In genomic region chr15:101773496-101774100, GRCh38 we compare ENCODE assay signal across 11 cellular contexts. TPM values are rescaled to one million over a fixed set of nuclear protein-coding genes. Genes with fewer than 3 reads are reported as not detected.
DNase-seq lines count a peak whose midpoint lies in the region; ATAC-seq, FAIRE-seq and TF ChIP-seq lines count a peak whose summit lies in the region.
"Had no signal": no experiment of that assay in that cellular context is flagged by ENCODE, and none has a peak within 500 bp of the region (broad histone marks: within the 10 kb centered on the region; RNA-seq: fewer than 3 reads in every experiment).

No MANE protein-coding gene starts in this region.

- peak; percentile 31 to 50; a peak in 3 of 4 replicates for TF ChIP-seq RAD21 in H1 (IDR thresholded peaks at IDR 0.05 in 1 of 2, conservative IDR thresholded peaks at IDR 0.05 in 1 of 2; ENCODE audit: low read depth in 2 of 2, low read length in 2 of 2)

- H4K8ac ChIP-seq in H1 (ENCODE audit: extremely low read depth, insufficient read depth, low read length), result no peak overlapping the region

- POLR2A ChIA-PET in H1 (lab: Charles Lee; ENCODE audit: partially characterized antibody), result no interaction called here

- no peak for TF ChIP-seq POLR2A in H1 (IDR thresholded peaks at IDR 0.05; ENCODE audit: control extremely low read depth in 1 of 2, low read depth in 2 of 2, low read length in 2 of 2)

- H3K27ac ChIP-seq in H1 (ENCODE audit: low read depth, low read length), result no peak overlapping the region
- H3K27ac ChIP-seq: prostate gland had no signal

- H4K20me1 ChIP-seq in H1 (replicated peaks in 1 of 2; ENCODE audit: control insufficient read depth in 1 of 2, insufficient read depth in 2 of 2, low read length in 2 of 2), result no peaks in the 10 kb centered on the region

- no peak for FAIRE-seq in H1 (lab: Jason Lieb, UNC)

- H2AFZ ChIP-seq in H1 (ENCODE audit: low read length), result no peak overlapping the region

- no peak overlapping the region for H4K5ac ChIP-seq in H1 (ENCODE audit: insufficient read length, low read depth, low read length)

- no peak overlapping the region for H3K14ac ChIP-seq in H1 (ENCODE audit: insufficient read length)

- DNase-seq in AG09309 (ENCODE audit: low read depth), result no peak
- DNase-seq in ELF-1 (ENCODE audit: low read depth, low spot score), result peak; percentile 14
- peak; percentile 48 for DNase-seq in NCI-H2196 (lab: John Stamatoyannopoulos, UW; ENCODE audit: unreplicated experiment)
- DNase-seq in H1 (ENCODE audit: low read depth in 1 of 2, low spot score in 2 of 2), result peak in 1 of 2 experiments; percentile 72
- no peak for DNase-seq in NCI-H345 (lab: John Stamatoyannopoulos, UW)
- DNase-seq in epidermal melanocyte (ENCODE audit: insufficient read length, low spot score), result no peak
- DNase-seq in pons (ENCODE audit: low spot score), result no peak
- DNase-seq: activated T-cell treated with anti-CD3 and anti-CD28 coated beads, Interleukin-2, amount 50 U/mL, for 4 hours; EL had no signal

- no peak overlapping the region for H2BK5ac ChIP-seq in H1 (ENCODE audit: low read depth, low read length)

- H3K4me3 ChIP-seq in AG09309 (ENCODE audit: control insufficient read depth, low read depth, low read length), result no peak overlapping the region
- H3K4me3 ChIP-seq in H1 (ENCODE audit: extremely low read depth in 1 of 4, insufficient read depth in 2 of 4, low read depth in 3 of 4, low read length in 4 of 4), result no peak overlapping the region
- H3K4me3 ChIP-seq: prostate gland had no signal

- no peak overlapping the region for H2BK20ac ChIP-seq in H1 (ENCODE audit: low read length)

- no peak overlapping the region for H4K91ac ChIP-seq in H1 (replicated peaks; ENCODE audit: insufficient read length, low read length)

- H2AK5ac ChIP-seq in H1 (ENCODE audit: low read depth, low read length), result no peak overlapping the region

- WGBS in H1 (ENCODE audit: extremely low coverage in 1 of 2, insufficient coverage in 1 of 2, insufficient read length in 1 of 2, insufficient replicate concordance in 2 of 2, low coverage in 1 of 2, low lambda C conversion rate in 2 of 2, missing lambda C conversion rate in 1 of 2), 2 experiments, result 75% methylated on average over 7 of the region's 7 CpGs; no CpG with 5 or more reads in 1 of the 2 experiments

- peaks cover 11 to 38% of the 10 kb centered on the region in 2 experiments; a peak in 2 of 4 replicates for H3K9me3 ChIP-seq in H1 (ENCODE audit: insufficient read depth in 2 of 2, low read depth in 1 of 2, low read length in 1 of 2)
- H3K9me3 ChIP-seq: prostate gland had no signal

- no peaks in the 10 kb centered on the region for H3K36me3 ChIP-seq in H1 (ENCODE audit: control insufficient read depth in 2 of 4, insufficient read depth in 4 of 4, low read length in 3 of 4)
- H3K36me3 ChIP-seq: prostate gland had no signal

- no peaks in the 10 kb centered on the region for H3K4me1 ChIP-seq in H1 (replicated peaks in 1 of 4; ENCODE audit: control insufficient read depth in 3 of 4, insufficient read depth in 4 of 4, low read length in 3 of 4)
- H3K4me1 ChIP-seq: prostate gland had no signal

- no peak overlapping the region for H3K4ac ChIP-seq in H1 (replicated peaks; ENCODE audit: insufficient read length, low read depth, low read length)

- TF ChIP-seq EP300 in H1 (IDR thresholded peaks at IDR 0.05; ENCODE audit: borderline replicate concordance in 1 of 2, low read depth in 2 of 2, low read length in 2 of 2), result no peak

- TF ChIP-seq CTCF in AG09309 (IDR thresholded peaks at IDR 0.05; ENCODE audit: control insufficient read depth, insufficient read depth, low read depth, low read length, missing control alignments) (peak; percentile 29), H1 (IDR thresholded peaks at IDR 0.05; ENCODE audit: control extremely low read depth in 1 of 3, insufficient read depth in 1 of 3, low read depth in 1 of 3, low read length in 3 of 3) (peak; percentile 41 to 50 (median 48))

- H2BK12ac ChIP-seq in H1 (ENCODE audit: low read depth, low read length), result no peak overlapping the region

- no peaks in the 10 kb centered on the region for H3K79me1 ChIP-seq in H1 (ENCODE audit: low read depth, low read length)

- no peaks in the 10 kb centered on the region for H3K79me2 ChIP-seq in H1 (ENCODE audit: control insufficient read depth in 1 of 2, insufficient read depth in 2 of 2, low read length in 2 of 2)

- no peak overlapping the region for H3K23ac ChIP-seq in H1 (ENCODE audit: insufficient read length)

- no peak overlapping the region for H3K4me2 ChIP-seq in H1 (ENCODE audit: insufficient read depth in 1 of 2, low read depth in 2 of 2, low read length in 2 of 2)

- H3K9ac ChIP-seq in H1 (replicated peaks in 1 of 4; ENCODE audit: extremely low read depth in 1 of 4, low read depth in 3 of 4, low read length in 3 of 4), result no peak overlapping the region

- H3K23me2 ChIP-seq in H1 (ENCODE audit: low read depth, low read length), result no peaks in the 10 kb centered on the region

- no peak overlapping the region for H2BK15ac ChIP-seq in H1 (ENCODE audit: low read length)

- no peak for ATAC-seq in GM21515 (IDR thresholded peaks at IDR 0.05; ENCODE audit: unreplicated experiment)
- ATAC-seq: activated T-cell treated with anti-CD3 and anti-CD28 coated beads, Interleukin-2, amount 50 U/mL, for 4 hours had no signal

- H3K56ac ChIP-seq in H1 (replicated peaks; ENCODE audit: insufficient read length, low read depth, low read length), result no peak overlapping the region

- CTCF ChIA-PET in H1 (lab: Charles Lee; ENCODE audit: partially characterized antibody), result interaction anchor here (0.7 to 2.1 kb wide), 3 partner anchors 34 to 86 kb away, joined by 4 read pairs; no protein-coding TSS in a partner anchor

- no peaks in the 10 kb centered on the region for H3K27me3 ChIP-seq in H1 (replicated peaks in 1 of 4; ENCODE audit: control insufficient read depth in 3 of 4, extremely low read depth in 1 of 4, insufficient read depth in 3 of 4, low read length in 3 of 4)

- no peak overlapping the region for H2BK120ac ChIP-seq in H1 (replicated peaks; ENCODE audit: low read depth, low read length)

- no peak overlapping the region for H3K18ac ChIP-seq in H1 (ENCODE audit: extremely low read depth, low read length)

TF ChIP-seq in H1, 55 proteins besides CTCF, POLR2A, EP300 and RAD21 (continues in another document):
- TF ChIP-seq CTBP2 (IDR thresholded peaks at IDR 0.05; ENCODE audit: borderline replicate concordance, insufficient read depth, insufficient read length, low read length), result no peak
- TF ChIP-seq RFX5 (IDR thresholded peaks at IDR 0.05; ENCODE audit: borderline replicate concordance, low read depth, low read length), result no peak
- no peak for TF ChIP-seq SUZ12 (IDR thresholded peaks at IDR 0.05; ENCODE audit: low read length)
- TF ChIP-seq RXRA (IDR thresholded peaks at IDR 0.05; ENCODE audit: insufficient read depth, low read depth, low read length), result no peak
- TF ChIP-seq TEAD4 (IDR thresholded peaks at IDR 0.05; ENCODE audit: low read depth, low read length), result no peak
- TF ChIP-seq SIN3A (conservative IDR thresholded peaks at IDR 0.05 in 1 of 2, IDR thresholded peaks at IDR 0.05 in 1 of 2; ENCODE audit: low read depth in 1 of 2, low read length in 2 of 2), result no peak
- no peak for TF ChIP-seq NRF1 (IDR thresholded peaks at IDR 0.05; ENCODE audit: low read depth, low read length)
- TF ChIP-seq GABPA (IDR thresholded peaks at IDR 0.05; ENCODE audit: borderline replicate concordance, insufficient read depth, low read length), result no peak
- no peak for TF ChIP-seq JUND (IDR thresholded peaks at IDR 0.05; ENCODE audit: low read length)
- no peak for TF ChIP-seq NANOG (IDR thresholded peaks at IDR 0.05; ENCODE audit: insufficient read depth, low read depth, low read length, poor library complexity, severe bottlenecking)
- no peak for TF ChIP-seq ZNF274 (IDR thresholded peaks at IDR 0.05; ENCODE audit: borderline replicate concordance, extremely low read depth, low read length)
- no peak for TF ChIP-seq KDM4A (IDR thresholded peaks at IDR 0.05; ENCODE audit: low read depth, low read length, severe bottlenecking)
- TF ChIP-seq CBX8 (IDR thresholded peaks at IDR 0.05; ENCODE audit: borderline replicate concordance, low read depth, low read length), result no peak

RNA-seq across cellular contexts. Expression of gene OR4F6, which starts 29.7 kb away (rescaled TPM):
- total RNA-seq in H1 (2021; fragmentation: NEBNext Ultra II Directional; extraction: Animal tissue kit (Norgen Biotek cat#: 25700)), result not detected in 2 replicates
- not detected in 2 replicates for polyA plus RNA-seq in H1 (2011; rRNA removed)
- not detected for polyA plus RNA-seq in H1 (2011; cell fraction: cytosol; rRNA removed)
- polyA plus RNA-seq in H1 (2011; cell fraction: nucleus; rRNA removed), result not detected
- not detected in 4 replicates for polyA plus RNA-seq in H1 (2012, experiment 1 of 2)
- not detected for polyA plus RNA-seq in H1 (2012, experiment 2 of 2)
- not detected for polyA plus RNA-seq in H1 (2013, experiment 1 of 2)
- polyA plus RNA-seq in H1 (2013, experiment 2 of 2), result not detected
- polyA minus RNA-seq in H1 (2011; rRNA and poly(A)+ RNA removed), result not detected in 2 replicates
- not detected for polyA minus RNA-seq in H1 (2011; cell fraction: cytosol; rRNA and poly(A)+ RNA removed)
- polyA minus RNA-seq in H1 (2011; cell fraction: nucleus; rRNA and poly(A)+ RNA removed), result not detected
- total RNA-seq: activated T-cell treated with anti-CD3 and anti-CD28 coated beads, Interleukin-2, amount 50 U/mL, for 4 hours; prostate gland had no signal

RNA-seq across cellular contexts. Expression of gene OR4F15, which starts 38.4 kb away (rescaled TPM):
- not detected in 2 replicates for total RNA-seq in H1 (2021; fragmentation: NEBNext Ultra II Directional; extraction: Animal tissue kit (Norgen Biotek cat#: 25700))
- not detected in 2 replicates for polyA plus RNA-seq in H1 (2011; rRNA removed)
- polyA plus RNA-seq in H1 (2011; cell fraction: cytosol; rRNA removed), result not detected
- polyA plus RNA-seq in H1 (2011; cell fraction: nucleus; rRNA removed), result not detected
- not detected in 4 replicates for polyA plus RNA-seq in H1 (2012, experiment 1 of 2)
- polyA plus RNA-seq in H1 (2012, experiment 2 of 2), result not detected
- not detected for polyA plus RNA-seq in H1 (2013, experiment 1 of 2)
- not detected for polyA plus RNA-seq in H1 (2013, experiment 2 of 2)
- polyA minus RNA-seq in H1 (2011; rRNA and poly(A)+ RNA removed), result not detected in 2 replicates
- not detected for polyA minus RNA-seq in H1 (2011; cell fraction: cytosol; rRNA and poly(A)+ RNA removed)
- not detected for polyA minus RNA-seq in H1 (2011; cell fraction: nucleus; rRNA and poly(A)+ RNA removed)
- total RNA-seq: activated T-cell treated with anti-CD3 and anti-CD28 coated beads, Interleukin-2, amount 50 U/mL, for 4 hours; prostate gland had no signal

RNA-seq across cellular contexts. Expression of gene TARS3, which starts 49.3 kb away (rescaled TPM):
- 11.9 and 13.9 TPM in 2 replicates for total RNA-seq in H1 (2021; fragmentation: NEBNext Ultra II Directional; extraction: Animal tissue kit (Norgen Biotek cat#: 25700))
- 2.1 and 2.4 TPM in 2 replicates for polyA plus RNA-seq in H1 (2011; rRNA removed)
- polyA plus RNA-seq in H1 (2011; cell fraction: cytosol; rRNA removed), result 3.0 TPM
- polyA plus RNA-seq in H1 (2011; cell fraction: nucleus; rRNA removed), result 2.7 TPM
- polyA plus RNA-seq in H1 (2012, experiment 1 of 2), result 6.1 to 8.0 TPM (median 7.1 TPM) in 4 replicates
- polyA plus RNA-seq in H1 (2012, experiment 2 of 2), result 1.0 TPM
- 8.3 TPM for polyA plus RNA-seq in H1 (2013, experiment 1 of 2)
- 7.9 TPM for polyA plus RNA-seq in H1 (2013, experiment 2 of 2)
- 2.5 and 5.0 TPM in 2 replicates for polyA minus RNA-seq in H1 (2011; rRNA and poly(A)+ RNA removed)
- 4.3 TPM for polyA minus RNA-seq in H1 (2011; cell fraction: cytosol; rRNA and poly(A)+ RNA removed)
- polyA minus RNA-seq in H1 (2011; cell fraction: nucleus; rRNA and poly(A)+ RNA removed), result 11.4 TPM

Comparison
In these comparisons a context has a peak if more than half of its experiments do, and no peak if none do; other contexts are left out.
1. DNase-seq: peak in ELF-1 (single experiment) and NCI-H2196 (single experiment); none in AG09309 (single experiment), NCI-H345 (single experiment), epidermal melanocyte (single experiment) and pons (single experiment).